9 cellular contexts compared by ENCODE assay signal in genomic region chr7:155296006-155296787, GRCh38. TPM values are rescaled to one million over a fixed set of nuclear protein-coding genes. Genes with fewer than 3 reads are reported as not detected.
DNase-seq lines count a peak whose midpoint lies in the region; ATAC-seq, FAIRE-seq and TF ChIP-seq lines count a peak whose summit lies in the region.
"Had no signal": no experiment of that assay in that cellular context is flagged by ENCODE, and none has a peak within 500 bp of the region (broad histone marks: within the 10 kb centered on the region; RNA-seq: fewer than 3 reads in every experiment).

No MANE protein-coding gene starts in this region.

- H3K27ac ChIP-seq in liver (ENCODE audit: low read depth in 1 of 2, low read length in 2 of 2) (peak overlapping the region; percentile 97 to 98), HepG2 (ENCODE audit: extremely low read length, insufficient read depth, low read length) (no peak overlapping the region), lung (ENCODE audit: low read depth in 1 of 2, low read length in 1 of 2) (peak overlapping the region; percentile 90 to 96), uterus (peak overlapping the region; percentile 88 to 91)

- intact Hi-C loops in HepG2 (cut with micrococcal nuclease; ENCODE audit: unreplicated experiment) (no loop called here), uterus (cut with DNase I; ENCODE audit: low total_unique reads) (loop anchor here (5.0 kb wide), 1 partner anchor 369 kb away; no protein-coding TSS in a partner anchor)

- no peak for TF ChIP-seq EP300 in HepG2 (IDR thresholded peaks at IDR 0.05; ENCODE audit: low read depth in 2 of 2, low read length in 2 of 2)
- no peak for TF ChIP-seq EP300 in HepG2 (CRISPR knock-in tag; IDR thresholded peaks at IDR 0.05; ENCODE audit: borderline replicate concordance)

- in situ Hi-C loops in HepG2 (cut with HindIII; ENCODE audit: extremely low pct_ligation_motif_present, low pct_unique_long_range_greater_than_20kb) = no loop called here
- in situ Hi-C loops in astrocyte of the spinal cord (cut with HindIII; ENCODE audit: low sequenced_read_pairs) = no loop called here
- in situ Hi-C loops in KBM-7 (cut with MboI; ENCODE audit: low pct_unique_long_range_greater_than_20kb, low sequenced_read_pairs) = no loop called here

- POLR2A ChIA-PET in HepG2 (lab: Yijun Ruan, JAX) = no interaction called here

- TF ChIP-seq CTCF in liver (IDR thresholded peaks at IDR 0.05; ENCODE audit: low read depth, low read length, missing input control) (no peak), HepG2 (CRISPR knock-in tag; IDR thresholded peaks at IDR 0.05) (no peak), astrocyte of the spinal cord (IDR thresholded peaks at IDR 0.05; ENCODE audit: low read depth, low read length) (no peak), lung (IDR thresholded peaks at IDR 0.05; ENCODE audit: control extremely low read depth, extremely low read depth) (no peak), uterus (IDR thresholded peaks at IDR 0.05) (no peak)

- no peaks in the 10 kb centered on the region for H4K20me1 ChIP-seq in HepG2 (ENCODE audit: insufficient read depth, low read length)

- H3K36me3 ChIP-seq in liver (ENCODE audit: control insufficient read depth in 4 of 4, insufficient read depth in 3 of 4, low read depth in 1 of 4, low read length in 3 of 4) = peaks cover 0 to 9% (median 3%) of the 10 kb centered on the region in 4 donors
- H3K36me3 ChIP-seq in HepG2 (replicated peaks in 1 of 2; ENCODE audit: control insufficient read depth in 1 of 2, insufficient read depth in 2 of 2, low read length in 2 of 2) = no peaks in the 10 kb centered on the region
- peaks cover 0 to 2% of the 10 kb centered on the region in 2 donors for H3K36me3 ChIP-seq in lung (ENCODE audit: control insufficient read depth in 2 of 2, insufficient read depth in 2 of 2, low read length in 2 of 2)
- H3K36me3 ChIP-seq in uterus = no peaks in the 10 kb centered on the region
- H3K36me3 ChIP-seq: thyroid gland had no signal

- H3K9me3 ChIP-seq in liver (ENCODE audit: control insufficient read depth in 4 of 4, low read length in 3 of 4) (no peaks in the 10 kb centered on the region), HepG2 (ENCODE audit: low read length) (no peaks in the 10 kb centered on the region), lung (ENCODE audit: control insufficient read depth in 2 of 2, insufficient read depth in 1 of 2, low read length in 1 of 2) (peaks cover 0 to 4% of the 10 kb centered on the region in 2 donors), uterus (no peaks in the 10 kb centered on the region)
- H3K9me3 ChIP-seq: thyroid gland had no signal

- no peaks in the 10 kb centered on the region for H3K27me3 ChIP-seq in liver (ENCODE audit: control insufficient read depth in 4 of 4, insufficient read depth in 4 of 4, low read length in 3 of 4)
- H3K27me3 ChIP-seq in HepG2 (ENCODE audit: control insufficient read depth in 1 of 2, insufficient read depth in 2 of 2, low read length in 2 of 2) = peaks cover under 1 to 26% of the 10 kb centered on the region in 2 experiments; a peak in 4 of 5 replicates
- no peaks in the 10 kb centered on the region for H3K27me3 ChIP-seq in lung (ENCODE audit: control insufficient read depth, insufficient read depth)
- no peaks in the 10 kb centered on the region for H3K27me3 ChIP-seq in uterus
- H3K27me3 ChIP-seq: thyroid gland had no signal

- peak overlapping the region; percentile 49 to 76 (median 69) for H3K4me3 ChIP-seq in liver (ENCODE audit: low read depth in 1 of 3, low read length in 3 of 3)
- H3K4me3 ChIP-seq in HepG2 (replicated peaks in 1 of 3; ENCODE audit: insufficient read depth in 1 of 3, low read depth in 2 of 3, low read length in 3 of 3) = no peak overlapping the region
- H3K4me3 ChIP-seq in astrocyte of the spinal cord (ENCODE audit: low read depth, low read length) = peak overlapping the region; percentile 53
- H3K4me3 ChIP-seq in lung = no peak overlapping the region
- no peak overlapping the region for H3K4me3 ChIP-seq in uterus

- ATAC-seq in HepG2 (no peak), lung (ENCODE audit: insufficient read depth, low FRiP score) (no peak), HG03039 (IDR thresholded peaks at IDR 0.05; ENCODE audit: unreplicated experiment) (no peak), GM19397 (IDR thresholded peaks at IDR 0.05; ENCODE audit: unreplicated experiment) (no peak)

- TF ChIP-seq POLR2A in HepG2 (IDR thresholded peaks at IDR 0.05; ENCODE audit: insufficient read depth in 1 of 2, low read depth in 2 of 2, low read length in 2 of 2) (no peak), uterus (IDR thresholded peaks at IDR 0.05) (no peak)

- no peak for FAIRE-seq in HepG2 (lab: Jason Lieb, UNC)

- H3K9ac ChIP-seq in liver (ENCODE audit: low read depth in 1 of 2, low read length in 2 of 2) (peak overlapping the region; percentile 61 to 90), HepG2 (ENCODE audit: insufficient read depth, low read depth, low read length) (no peak overlapping the region)

- WGBS in liver = 57% methylated on average over 18 of the region's 18 CpGs
- 64% methylated on average over 12 of the region's 18 CpGs for WGBS in HepG2 (ENCODE audit: low lambda C conversion rate)
- WGBS in lung, 2 donors = 69 to 80% methylated on average over 18 of the region's 18 CpGs

- CTCF ChIA-PET in HepG2 (lab: Yijun Ruan, JAX; ENCODE audit: low intra/inter-chr PET ratio, low total read pairs) = no interaction called here

- H2AFZ ChIP-seq in HepG2 (ENCODE audit: low read length) = no peak overlapping the region

- no TSS peak for BruUV-seq in HepG2 (replicated peaks; lab: Mats Ljungman, UMichigan)

- H3K79me2 ChIP-seq in HepG2 (ENCODE audit: insufficient read depth, low read length) = no peaks in the 10 kb centered on the region

- DNase-seq in HepG2 (ENCODE audit: low spot score) = no peak
- DNase-seq in astrocyte of the spinal cord (ENCODE audit: low read depth, low spot score) = no peak
- DNase-seq in lung (ENCODE audit: low spot score) = no peak
- DNase-seq in uterus = no peak
- no peak for DNase-seq in KBM-7

- TF ChIP-seq RAD21 in liver (IDR thresholded peaks at IDR 0.05) = peak; percentile 3 to 16
- no peak for TF ChIP-seq RAD21 in HepG2 (CRISPR knock-in tag; IDR thresholded peaks at IDR 0.05)

- H3K4me2 ChIP-seq in HepG2 (ENCODE audit: low read depth, low read length) = no peak overlapping the region

- peaks cover 0 to 35% (median 5%) of the 10 kb centered on the region in 4 donors for H3K4me1 ChIP-seq in liver (ENCODE audit: control insufficient read depth in 4 of 4, insufficient read depth in 4 of 4, low read length in 3 of 4)
- no peaks in the 10 kb centered on the region for H3K4me1 ChIP-seq in HepG2 (ENCODE audit: insufficient read depth, low read length)
- H3K4me1 ChIP-seq in lung (ENCODE audit: control insufficient read depth in 2 of 2, insufficient read depth in 2 of 2, low read length in 2 of 2) = peaks cover 5 to 14% of the 10 kb centered on the region in 2 donors
- no peaks in the 10 kb centered on the region for H3K4me1 ChIP-seq in uterus

TF ChIP-seq in liver, 16 proteins besides CTCF, POLR2A, EP300 and RAD21 (continues in another document):
- TF ChIP-seq EGR1 (IDR thresholded peaks at IDR 0.05; ENCODE audit: low read depth in 2 of 2) (no peak), FOXA1 (IDR thresholded peaks at IDR 0.05) (peak; percentile 67), TAF1 (conservative IDR thresholded peaks at IDR 0.05) (no peak), SP1 (IDR thresholded peaks at IDR 0.05) (peak; percentile 45), RXRA (IDR thresholded peaks at IDR 0.05) (peak; percentile 33 to 67), MAX (IDR thresholded peaks at IDR 0.05) (no peak)

RNA-seq across cellular contexts. Expression of gene INSIG1, which starts 1.5 kb away (rescaled TPM):
- total RNA-seq in liver (100 to 1,000 TPM; 118 to 204 TPM), HepG2 (2016; rRNA removed; fragmentation: Illumina TruSeq; extraction: Trizol) (0.11 and 0.20 TPM in 2 replicates), lung (100 to 1,000 TPM; 124 to 264 TPM), uterus (10 to 100 TPM; 11.0 to 46.6 (median 22.0) TPM)
- polyA plus RNA-seq in liver (100 to 1,000 TPM; 182 to 219 TPM), HepG2 (2011; rRNA removed) (0.07 and 0.16 TPM in 2 replicates), lung (100 to 1,000 TPM in 1 of 2 donors, 10 to 100 TPM in 1; 54.2 to 115 TPM)
- total RNA-seq in HepG2 (2016; cell fraction: cytosol; rRNA removed; fragmentation: Illumina TruSeq; extraction: Trizol; ENCODE audit: low read depth) = 0.26 TPM in 1 of 2 replicates, not detected in the other
- 0.09 and 0.13 TPM in 2 replicates for total RNA-seq in HepG2 (2016; cell fraction: insoluble cytoplasmic fraction; rRNA removed; fragmentation: Illumina TruSeq; extraction: Trizol)
- total RNA-seq in HepG2 (2016; cell fraction: membrane; rRNA removed; fragmentation: Illumina TruSeq; extraction: Trizol) = 0.09 and 0.48 TPM in 2 replicates
- total RNA-seq in HepG2 (2016; cell fraction: nucleus; rRNA removed; fragmentation: Illumina TruSeq; extraction: Trizol) = not detected in 2 replicates
- polyA plus RNA-seq in HepG2 (2011; cell fraction: cytosol; rRNA removed) = 0.10 and 0.17 TPM in 2 replicates
- 0.10 and 0.23 TPM in 2 replicates for polyA plus RNA-seq in HepG2 (2011; cell fraction: nucleus; rRNA removed)
- polyA plus RNA-seq in HepG2 (2012) = 0.08 and 0.17 TPM in 2 replicates
- 0.03 TPM in 1 of 2 replicates, not detected in the other for polyA plus RNA-seq in HepG2 (2016; cell fraction: cytosol; fragmentation: Illumina TruSeq; extraction: Trizol; ENCODE audit: low read depth)
- polyA plus RNA-seq in HepG2 (2016; cell fraction: insoluble cytoplasmic fraction; fragmentation: Illumina TruSeq; extraction: Trizol; ENCODE audit: low read depth) = 0.10 TPM in 1 of 2 replicates, not detected in the other
- 0.13 TPM in 1 of 2 replicates, not detected in the other for polyA plus RNA-seq in HepG2 (2016; cell fraction: membrane; fragmentation: Illumina TruSeq; extraction: Trizol; ENCODE audit: low read depth)
- polyA plus RNA-seq in HepG2 (2016; cell fraction: nucleus; fragmentation: Illumina TruSeq; extraction: Trizol; ENCODE audit: insufficient read depth, low read depth) = 0.25 TPM in 1 of 2 replicates, not detected in the other
- polyA minus RNA-seq in HepG2 (2011; rRNA and poly(A)+ RNA removed; ENCODE audit: low replicate concordance) = 0.60 and 64.4 TPM in 2 replicates
- polyA minus RNA-seq in HepG2 (2011; cell fraction: cytosol; rRNA and poly(A)+ RNA removed) = 0.30 and 0.35 TPM in 2 replicates
- polyA minus RNA-seq in HepG2 (2011; cell fraction: nucleus; rRNA and poly(A)+ RNA removed) = 0.25 and 0.52 TPM in 2 replicates

Comparison
In these comparisons a context has a peak if more than half of its experiments do, and no peak if none do; other contexts are left out.
1. H3K4me3 ChIP-seq: peak in liver (3 of 3) and astrocyte of the spinal cord (single experiment); none in HepG2 (0 of 3), lung (single experiment) and uterus (0 of 2).
2. RNA of gene INSIG1, which starts 1.5 kb away (total RNA-seq): 124 to 264 TPM in lung, 118 to 204 TPM in liver and 11.0 to 46.6 TPM in uterus; 0.09 to 0.48 TPM in HepG2; every median in the first group is over 4 times any median in the second.